8 cellular contexts compared by ENCODE assay signal in the genomic region with DNA sequence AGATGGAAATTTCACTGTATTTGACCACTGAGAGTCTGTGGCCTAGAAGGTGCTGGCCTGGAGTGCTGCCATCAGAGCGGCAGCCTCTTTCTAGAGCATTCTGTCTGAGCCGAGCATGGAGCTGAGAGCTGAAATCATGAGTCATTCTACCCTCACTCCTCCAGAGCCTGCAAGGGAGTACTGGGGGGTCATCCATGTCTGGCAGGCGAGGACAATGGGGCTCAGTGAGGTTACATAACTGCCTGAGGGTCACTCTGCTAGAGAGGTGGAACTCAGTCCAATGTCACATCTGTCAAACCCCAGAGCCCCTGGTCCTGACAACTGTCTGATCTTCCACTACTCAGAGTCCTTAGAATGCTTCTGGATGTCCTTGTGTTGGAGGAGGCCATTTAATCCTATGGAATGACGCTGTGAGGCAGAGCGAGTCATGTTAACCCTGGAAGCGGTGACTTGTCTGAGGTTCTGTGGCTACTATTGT.
DNase-seq lines count a peak whose midpoint lies in the region; ATAC-seq and TF ChIP-seq lines count a peak whose summit lies in the region.

No MANE protein-coding gene starts in this region.

- in situ Hi-C loops in astrocyte of the spinal cord (cut with HindIII; ENCODE audit: low sequenced_read_pairs): no loop called here

- no peak for TF ChIP-seq CTCF in Calu3 (IDR thresholded peaks at IDR 0.05; ENCODE audit: unreplicated experiment)
- TF ChIP-seq CTCF in astrocyte of the spinal cord (IDR thresholded peaks at IDR 0.05; ENCODE audit: low read depth, low read length): no peak

- H3K27ac Mint-ChIP-seq in Calu3 (ENCODE audit: unreplicated experiment): peak overlapping the region; percentile 24

- intact Hi-C loops in Calu3 (cut with micrococcal nuclease; ENCODE audit: unreplicated experiment): no loop called here

- H3K4me1 Mint-ChIP-seq in Calu3 (ENCODE audit: low read depth, unreplicated experiment): peaks cover 28% of the 10 kb centered on the region

- no peaks in the 10 kb centered on the region for H3K36me3 ChIP-seq in KOPT-K1 (ENCODE audit: insufficient read depth, low read length)

- peak overlapping the region; percentile 18 for H3K27ac ChIP-seq in KOPT-K1 (ENCODE audit: low read depth, low read length, poor library complexity, severe bottlenecking)

- H3K4me3 ChIP-seq in astrocyte of the spinal cord (ENCODE audit: low read depth, low read length): no peak overlapping the region

- BruUV-seq in Calu3 (replicated peaks; lab: Mats Ljungman, UMichigan): no TSS peak

- no peaks in the 10 kb centered on the region for H3K9me3 Mint-ChIP-seq in Calu3 (ENCODE audit: low read depth, unreplicated experiment)

- H3K36me3 Mint-ChIP-seq in Calu3 (ENCODE audit: insufficient read depth, unreplicated experiment): peaks cover 16% of the 10 kb centered on the region

- H3K27me3 Mint-ChIP-seq in Calu3 (ENCODE audit: unreplicated experiment): no peaks in the 10 kb centered on the region

- ATAC-seq in HG03469 (IDR thresholded peaks at IDR 0.05; ENCODE audit: unreplicated experiment): no peak

- no peak for DNase-seq in Calu3
- peak; percentile 78 for DNase-seq in astrocyte of the spinal cord (ENCODE audit: low read depth, low spot score)
- DNase-seq in mesenteric fat pad (ENCODE audit: low spot score): peak; percentile 55
- no peak for DNase-seq in OCI-M1 (lab: John Stamatoyannopoulos, UW)
- no peak for DNase-seq in stimulated activated CD4-positive, alpha-beta T cell treated with anti-CD3 and anti-CD28 coated beads, Interleukin-4, amount 100 ng/mL, for 24 hours
- DNase-seq in SHP77 treated with DMSO at 0.1 percent for 48 hours (lab: John Stamatoyannopoulos, UW): no peak

- no peaks in the 10 kb centered on the region for H3K9me3 ChIP-seq in KOPT-K1 (ENCODE audit: insufficient read depth, low read length, poor library complexity, severe bottlenecking)

- no peak overlapping the region for H3K4me3 Mint-ChIP-seq in Calu3 (ENCODE audit: low read depth, unreplicated experiment)

- CTCF ChIA-PET in Calu3 (lab: Charles Lee): no interaction called here

Comparison
In these comparisons a context has a peak if more than half of its experiments do, and no peak if none do; other contexts are left out.
1. DNase-seq: peak in astrocyte of the spinal cord (single experiment) and mesenteric fat pad (single experiment); none in Calu3 (single experiment), OCI-M1 (single experiment), stimulated activated CD4-positive, alpha-beta T cell treated with anti-CD3 and anti-CD28 coated beads, Interleukin-4, amount 100 ng/mL, for 24 hours (single experiment) and SHP77 treated with DMSO at 0.1 percent for 48 hours (single experiment).